In genomic region chr12:102958073-102958829, GRCh38 we compare ENCODE assay signal across 8 cellular contexts. TPM values are rescaled to one million over a fixed set of nuclear protein-coding genes. Genes with fewer than 3 reads are reported as not detected.
DNase-seq lines count a peak whose midpoint lies in the region; TF ChIP-seq lines count a peak whose summit lies in the region.

No MANE protein-coding gene starts in this region.

- H3K4ac ChIP-seq in trophoblast cell (ENCODE audit: low read depth, low read length), result no peak overlapping the region

- H3K9me3 Mint-ChIP-seq in activated naive CD4-positive, alpha-beta T cell treated with anti-CD3 and anti-CD28 coated beads, Interleukin-2, amount 50 U/mL, for 24 hours, result peaks cover 3% of the 10 kb centered on the region

- no peak overlapping the region for H2AFZ ChIP-seq in trophoblast cell (ENCODE audit: insufficient read depth, low read length, poor library complexity)

- H3K9ac ChIP-seq in trophoblast cell (ENCODE audit: low read length), result no peak overlapping the region

- H3K4me1 ChIP-seq in SJSA1 (replicated peaks) (peaks cover 4% of the 10 kb centered on the region; the same call in 1 of the 2 replicates), trophoblast cell (ENCODE audit: control insufficient read depth in 1 of 2, insufficient read depth in 2 of 2, low read length in 2 of 2) (peaks cover 3 to 9% of the 10 kb centered on the region in 2 experiments)

- WGBS in trophoblast cell (ENCODE audit: extremely low coverage, insufficient coverage, insufficient read length), result no CpG with 5 or more reads among the region's 83 CpGs

- H2BK120ac ChIP-seq in trophoblast cell (ENCODE audit: insufficient read depth, low read length, poor library complexity), result no peak overlapping the region

- peaks cover 18% of the 10 kb centered on the region for H3K4me1 Mint-ChIP-seq in activated naive CD4-positive, alpha-beta T cell treated with anti-CD3 and anti-CD28 coated beads, Interleukin-2, amount 50 U/mL, for 24 hours

- H3K18ac ChIP-seq in trophoblast cell (ENCODE audit: low read length), result no peak overlapping the region

- H3K36me3 ChIP-seq in SJSA1 (no peaks in the 10 kb centered on the region), trophoblast cell (ENCODE audit: control insufficient read depth in 1 of 2, insufficient read depth in 2 of 2, low read length in 2 of 2) (no peaks in the 10 kb centered on the region)

- H3K4me3 Mint-ChIP-seq in activated naive CD4-positive, alpha-beta T cell treated with anti-CD3 and anti-CD28 coated beads, Interleukin-2, amount 50 U/mL, for 24 hours, result peak overlapping the region; percentile 60

- H3K79me1 ChIP-seq in trophoblast cell (ENCODE audit: low read length), result no peaks in the 10 kb centered on the region

- no peak overlapping the region for H2AK5ac ChIP-seq in trophoblast cell (ENCODE audit: low read length)

- no peak overlapping the region for H3K14ac ChIP-seq in trophoblast cell (ENCODE audit: low read length)

- no peak overlapping the region for H3K27ac ChIP-seq in SJSA1
- H3K27ac ChIP-seq in trophoblast cell (ENCODE audit: low read depth, low read length), result no peak overlapping the region

- H3K27me3 ChIP-seq in SJSA1 (replicated peaks), result peaks cover 72% of the 10 kb centered on the region
- peaks cover 79% of the 10 kb centered on the region for H3K27me3 ChIP-seq in trophoblast cell (ENCODE audit: insufficient read depth, low read length)

- H3K9me3 ChIP-seq in SJSA1 (replicated peaks) (peaks cover 7% of the 10 kb centered on the region; the same call in 1 of the 2 replicates), trophoblast cell (ENCODE audit: insufficient read depth, low read depth, low read length) (peaks cover 11% of the 10 kb centered on the region)

- H4K12ac ChIP-seq in trophoblast cell (ENCODE audit: low read depth, low read length), result no peak overlapping the region

- H3K23ac ChIP-seq in trophoblast cell (ENCODE audit: low read length), result no peak overlapping the region

- no peak overlapping the region for H4K91ac ChIP-seq in trophoblast cell (ENCODE audit: low read depth, low read length)

- peak overlapping the region; percentile 58 for H3K4me2 ChIP-seq in trophoblast cell (ENCODE audit: low read length)

- no peaks in the 10 kb centered on the region for H3K79me2 ChIP-seq in trophoblast cell (ENCODE audit: control insufficient read depth, insufficient read depth, low read length, poor library complexity)

- H4K8ac ChIP-seq in trophoblast cell (ENCODE audit: low read depth, low read length), result no peak overlapping the region

- no peak overlapping the region for H2BK5ac ChIP-seq in trophoblast cell (ENCODE audit: low read depth, low read length, poor library complexity)

- no peak for TF ChIP-seq CTCF in HFF-Myc (IDR thresholded peaks at IDR 0.05; ENCODE audit: low read depth, low read length, missing control alignments)

- H3K27me3 Mint-ChIP-seq in activated naive CD4-positive, alpha-beta T cell treated with anti-CD3 and anti-CD28 coated beads, Interleukin-2, amount 50 U/mL, for 24 hours, result peaks cover 63% of the 10 kb centered on the region

- no peak overlapping the region for H3K27ac Mint-ChIP-seq in activated naive CD4-positive, alpha-beta T cell treated with anti-CD3 and anti-CD28 coated beads, Interleukin-2, amount 50 U/mL, for 24 hours

- H2BK12ac ChIP-seq in trophoblast cell (ENCODE audit: low read length), result no peak overlapping the region

- no peak for DNase-seq in activated naive CD4-positive, alpha-beta T cell treated with anti-CD3 and anti-CD28 coated beads, Interleukin-2, amount 50 U/mL, for 16 hours
- no peak for DNase-seq in HFF-Myc (ENCODE audit: extremely low read depth, low read depth)
- DNase-seq in SJSA1 (ENCODE audit: low read depth in 1 of 2, low spot score in 2 of 2), result peak in 1 of 2 experiments; percentile 5
- DNase-seq in fibroblast of gingiva (ENCODE audit: low read depth), result peak; percentile 7
- DNase-seq in trophoblast cell, result peak; percentile 39 to 67
- DNase-seq in SKM-1 (lab: John Stamatoyannopoulos, UW; ENCODE audit: unreplicated experiment), result no peak
- no peak for DNase-seq in activated gamma-delta T cell (lab: John Stamatoyannopoulos, UW)

- H3K36me3 Mint-ChIP-seq in activated naive CD4-positive, alpha-beta T cell treated with anti-CD3 and anti-CD28 coated beads, Interleukin-2, amount 50 U/mL, for 24 hours, result no peaks in the 10 kb centered on the region

- H3K4me3 ChIP-seq in HFF-Myc (replicated peaks; ENCODE audit: low read depth, low read length) (peak overlapping the region; percentile 11; the same call in 1 of the 2 replicates), SJSA1 (peak overlapping the region; percentile 16), trophoblast cell (ENCODE audit: low read depth, low read length) (no peak overlapping the region)

RNA-seq across cellular contexts. Expression of gene ASCL1, which starts 0.8 kb away (rescaled TPM):
- not detected in 2 replicates for total RNA-seq in SJSA1 (2014; rRNA removed; shearing (Covaris generic))
- 0.01 and 0.03 TPM in 2 replicates for polyA plus RNA-seq in trophoblast cell (2013)

RNA-seq across cellular contexts. Expression of gene PAH, which starts 41.2 kb away (rescaled TPM):
- total RNA-seq in SJSA1 (2014; rRNA removed; shearing (Covaris generic)), result not detected in 2 replicates
- polyA plus RNA-seq in trophoblast cell (2013), result 0.03 TPM in 1 of 2 replicates, not detected in the other

Comparison
In these comparisons a context has a peak if more than half of its experiments do, and no peak if none do; other contexts are left out.
1. DNase-seq: peak in fibroblast of gingiva (single experiment) and trophoblast cell (2 of 2); none in activated naive CD4-positive, alpha-beta T cell treated with anti-CD3 and anti-CD28 coated beads, Interleukin-2, amount 50 U/mL, for 16 hours (single experiment), HFF-Myc (single experiment), SKM-1 (single experiment) and activated gamma-delta T cell (single experiment).